ENCODE assay signal across 1 cellular context in the genomic region with DNA sequence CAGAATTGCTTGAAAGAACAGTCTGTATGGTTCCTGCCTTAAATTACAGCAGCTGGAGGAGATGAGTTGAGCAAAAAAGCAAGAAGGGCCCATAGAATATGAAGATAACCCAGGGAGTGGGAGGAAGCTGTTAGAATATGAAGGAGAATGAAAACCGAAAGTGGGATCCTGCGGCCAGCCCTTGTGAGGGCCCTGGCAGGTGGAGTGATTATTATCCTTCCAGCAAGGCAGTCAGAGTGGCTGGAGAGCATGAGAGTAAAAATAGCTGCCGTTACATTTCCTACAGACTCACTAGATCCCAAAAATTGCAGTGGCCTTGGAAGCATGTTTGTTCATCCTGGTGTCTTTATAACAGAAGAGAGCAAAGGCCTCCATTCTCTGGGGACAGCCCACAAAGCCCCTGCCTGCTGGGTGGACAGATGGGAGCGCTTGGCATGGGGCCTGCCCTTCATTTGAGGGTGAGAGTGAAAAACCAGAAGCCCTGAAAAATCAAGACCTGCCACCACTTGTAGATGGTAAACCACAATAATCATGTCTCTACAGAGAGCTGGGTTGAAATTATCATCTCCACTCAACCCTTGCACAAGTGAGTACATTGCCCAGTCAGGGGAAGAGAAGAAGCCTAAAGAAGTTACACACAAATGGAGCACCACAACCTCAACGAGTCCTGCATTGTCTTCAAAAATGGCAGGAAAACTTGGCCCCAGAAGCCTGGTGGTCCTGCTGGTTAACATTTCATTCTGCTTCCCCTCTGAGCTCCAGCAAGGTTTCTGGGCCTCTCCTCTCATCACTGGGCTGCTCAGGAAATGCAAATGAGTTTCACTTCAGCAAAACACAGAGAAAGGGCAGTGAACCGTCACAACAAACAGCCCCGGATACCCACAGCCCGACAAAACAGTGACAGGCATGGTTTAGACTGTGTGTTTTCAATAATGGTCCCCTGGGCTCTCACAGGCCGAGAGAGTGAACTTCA.
TF ChIP-seq lines count a peak whose summit lies in the region.

No MANE protein-coding gene starts in this region.

TF ChIP-seq in SK-N-SH, 30 proteins besides CTCF, POLR2A, EP300 and RAD21 (continued from another document):
- TF ChIP-seq, protein P1, sequence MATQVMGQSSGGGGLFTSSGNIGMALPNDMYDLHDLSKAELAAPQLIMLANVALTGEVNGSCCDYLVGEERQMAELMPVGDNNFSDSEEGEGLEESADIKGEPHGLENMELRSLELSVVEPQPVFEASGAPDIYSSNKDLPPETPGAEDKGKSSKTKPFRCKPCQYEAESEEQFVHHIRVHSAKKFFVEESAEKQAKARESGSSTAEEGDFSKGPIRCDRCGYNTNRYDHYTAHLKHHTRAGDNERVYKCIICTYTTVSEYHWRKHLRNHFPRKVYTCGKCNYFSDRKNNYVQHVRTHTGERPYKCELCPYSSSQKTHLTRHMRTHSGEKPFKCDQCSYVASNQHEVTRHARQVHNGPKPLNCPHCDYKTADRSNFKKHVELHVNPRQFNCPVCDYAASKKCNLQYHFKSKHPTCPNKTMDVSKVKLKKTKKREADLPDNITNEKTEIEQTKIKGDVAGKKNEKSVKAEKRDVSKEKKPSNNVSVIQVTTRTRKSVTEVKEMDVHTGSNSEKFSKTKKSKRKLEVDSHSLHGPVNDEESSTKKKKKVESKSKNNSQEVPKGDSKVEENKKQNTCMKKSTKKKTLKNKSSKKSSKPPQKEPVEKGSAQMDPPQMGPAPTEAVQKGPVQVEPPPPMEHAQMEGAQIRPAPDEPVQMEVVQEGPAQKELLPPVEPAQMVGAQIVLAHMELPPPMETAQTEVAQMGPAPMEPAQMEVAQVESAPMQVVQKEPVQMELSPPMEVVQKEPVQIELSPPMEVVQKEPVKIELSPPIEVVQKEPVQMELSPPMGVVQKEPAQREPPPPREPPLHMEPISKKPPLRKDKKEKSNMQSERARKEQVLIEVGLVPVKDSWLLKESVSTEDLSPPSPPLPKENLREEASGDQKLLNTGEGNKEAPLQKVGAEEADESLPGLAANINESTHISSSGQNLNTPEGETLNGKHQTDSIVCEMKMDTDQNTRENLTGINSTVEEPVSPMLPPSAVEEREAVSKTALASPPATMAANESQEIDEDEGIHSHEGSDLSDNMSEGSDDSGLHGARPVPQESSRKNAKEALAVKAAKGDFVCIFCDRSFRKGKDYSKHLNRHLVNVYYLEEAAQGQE (IDR thresholded peaks at IDR 0.05; ENCODE audit: low read depth, low read length) = no peak
- TF ChIP-seq RXRA (IDR thresholded peaks at IDR 0.05; ENCODE audit: borderline replicate concordance, low read depth) = no peak
- TF ChIP-seq, protein P2, sequence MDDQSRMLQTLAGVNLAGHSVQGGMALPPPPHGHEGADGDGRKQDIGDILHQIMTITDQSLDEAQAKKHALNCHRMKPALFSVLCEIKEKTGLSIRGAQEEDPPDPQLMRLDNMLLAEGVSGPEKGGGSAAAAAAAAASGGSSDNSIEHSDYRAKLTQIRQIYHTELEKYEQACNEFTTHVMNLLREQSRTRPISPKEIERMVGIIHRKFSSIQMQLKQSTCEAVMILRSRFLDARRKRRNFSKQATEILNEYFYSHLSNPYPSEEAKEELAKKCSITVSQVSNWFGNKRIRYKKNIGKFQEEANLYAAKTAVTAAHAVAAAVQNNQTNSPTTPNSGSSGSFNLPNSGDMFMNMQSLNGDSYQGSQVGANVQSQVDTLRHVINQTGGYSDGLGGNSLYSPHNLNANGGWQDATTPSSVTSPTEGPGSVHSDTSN (IDR thresholded peaks at IDR 0.05) = no peak
- no peak for TF ChIP-seq MXI1 (IDR thresholded peaks at IDR 0.05; ENCODE audit: low read depth, low read length)
- no peak for TF ChIP-seq MEF2A (IDR thresholded peaks at IDR 0.05; ENCODE audit: borderline replicate concordance, low read depth)
- TF ChIP-seq, protein P3, sequence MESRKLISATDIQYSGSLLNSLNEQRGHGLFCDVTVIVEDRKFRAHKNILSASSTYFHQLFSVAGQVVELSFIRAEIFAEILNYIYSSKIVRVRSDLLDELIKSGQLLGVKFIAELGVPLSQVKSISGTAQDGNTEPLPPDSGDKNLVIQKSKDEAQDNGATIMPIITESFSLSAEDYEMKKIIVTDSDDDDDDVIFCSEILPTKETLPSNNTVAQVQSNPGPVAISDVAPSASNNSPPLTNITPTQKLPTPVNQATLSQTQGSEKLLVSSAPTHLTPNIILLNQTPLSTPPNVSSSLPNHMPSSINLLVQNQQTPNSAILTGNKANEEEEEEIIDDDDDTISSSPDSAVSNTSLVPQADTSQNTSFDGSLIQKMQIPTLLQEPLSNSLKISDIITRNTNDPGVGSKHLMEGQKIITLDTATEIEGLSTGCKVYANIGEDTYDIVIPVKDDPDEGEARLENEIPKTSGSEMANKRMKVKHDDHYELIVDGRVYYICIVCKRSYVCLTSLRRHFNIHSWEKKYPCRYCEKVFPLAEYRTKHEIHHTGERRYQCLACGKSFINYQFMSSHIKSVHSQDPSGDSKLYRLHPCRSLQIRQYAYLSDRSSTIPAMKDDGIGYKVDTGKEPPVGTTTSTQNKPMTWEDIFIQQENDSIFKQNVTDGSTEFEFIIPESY (IDR thresholded peaks at IDR 0.05; ENCODE audit: borderline replicate concordance, low read depth) = no peak
- TF ChIP-seq FOSL2 (IDR thresholded peaks at IDR 0.05; ENCODE audit: borderline replicate concordance, low read depth) = no peak
- no peak for TF ChIP-seq TEAD4 (IDR thresholded peaks at IDR 0.05; ENCODE audit: borderline replicate concordance, insufficient read depth)
- TF ChIP-seq YY1 (IDR thresholded peaks at IDR 0.05; ENCODE audit: low read depth) = no peak
- TF ChIP-seq TCF12 (IDR thresholded peaks at IDR 0.05) = no peak
- TF ChIP-seq, protein P4, sequence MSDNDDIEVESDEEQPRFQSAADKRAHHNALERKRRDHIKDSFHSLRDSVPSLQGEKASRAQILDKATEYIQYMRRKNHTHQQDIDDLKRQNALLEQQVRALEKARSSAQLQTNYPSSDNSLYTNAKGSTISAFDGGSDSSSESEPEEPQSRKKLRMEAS (IDR thresholded peaks at IDR 0.05; ENCODE audit: low read depth) = no peak
- no peak for TF ChIP-seq NRF1 (IDR thresholded peaks at IDR 0.05; ENCODE audit: low read depth, low read length)
- TF ChIP-seq POLR2AphosphoS5 (IDR thresholded peaks at IDR 0.05; ENCODE audit: low read depth, low read length) = no peak
- TF ChIP-seq FOXJ3 (CRISPR knock-in tag; IDR thresholded peaks at IDR 0.05) = no peak
- no peak for TF ChIP-seq GABPA (IDR thresholded peaks at IDR 0.05; ENCODE audit: low read depth)
- TF ChIP-seq, protein P5, sequence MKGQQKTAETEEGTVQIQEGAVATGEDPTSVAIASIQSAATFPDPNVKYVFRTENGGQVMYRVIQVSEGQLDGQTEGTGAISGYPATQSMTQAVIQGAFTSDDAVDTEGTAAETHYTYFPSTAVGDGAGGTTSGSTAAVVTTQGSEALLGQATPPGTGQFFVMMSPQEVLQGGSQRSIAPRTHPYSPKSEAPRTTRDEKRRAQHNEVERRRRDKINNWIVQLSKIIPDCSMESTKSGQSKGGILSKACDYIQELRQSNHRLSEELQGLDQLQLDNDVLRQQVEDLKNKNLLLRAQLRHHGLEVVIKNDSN (IDR thresholded peaks at IDR 0.05; ENCODE audit: borderline replicate concordance, low read depth) = no peak
- TF ChIP-seq ELF1 (IDR thresholded peaks at IDR 0.05) = no peak
- TF ChIP-seq SMC3 (IDR thresholded peaks at IDR 0.05; ENCODE audit: low read depth, low read length) = no peak
- TF ChIP-seq JUND (IDR thresholded peaks at IDR 0.05) = no peak
